Comparison of ENCODE assay signal across 18 cellular contexts in the genomic region with DNA sequence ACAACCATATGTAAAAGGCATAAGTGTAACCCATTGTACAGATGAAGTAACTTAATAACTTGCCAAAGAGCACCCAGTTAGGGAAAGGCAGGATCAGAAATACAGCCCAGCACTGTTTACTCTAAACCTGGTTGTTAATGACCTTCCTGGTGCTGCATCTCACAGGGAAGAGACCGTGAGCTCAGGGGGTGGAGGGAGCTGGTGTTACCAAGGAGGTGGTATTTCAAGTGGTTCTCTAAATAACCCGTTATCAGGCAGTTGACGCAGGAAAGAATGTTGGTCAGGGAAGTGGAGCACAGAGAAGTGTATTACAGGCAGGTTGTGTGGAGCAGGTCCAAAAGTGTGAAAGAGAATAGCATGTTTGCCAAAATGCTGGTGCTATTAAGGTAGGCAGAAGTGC. TPM values are rescaled to one million over a fixed set of nuclear protein-coding genes. Genes with fewer than 3 reads are reported as not detected.
A peak's percentile ranks its signal among the peaks of the same experiment; 100 is the strongest.
DNase-seq lines count a peak whose midpoint lies in the region; ATAC-seq and TF ChIP-seq lines count a peak whose summit lies in the region.
"Had no signal": no experiment of that assay in that cellular context is flagged by ENCODE, and none has a peak within 500 bp of the region (broad histone marks: within the 10 kb centered on the region; RNA-seq: fewer than 3 reads in every experiment).

No MANE protein-coding gene starts in this region.

- H3K36me3 ChIP-seq in right atrium auricular region, result no peaks in the 10 kb centered on the region
- H3K36me3 ChIP-seq in Caco-2 (ENCODE audit: control insufficient read depth, insufficient read depth, low read length), result no peaks in the 10 kb centered on the region
- H3K36me3 ChIP-seq: adrenal gland; BLaER1 treated with 17β-estradiol and CSF1 and Interleukin-3, amounts not matched to agents 10 nM and 100 nM had no signal

- H3K9me3 ChIP-seq in right atrium auricular region, result no peaks in the 10 kb centered on the region
- no peaks in the 10 kb centered on the region for H3K9me3 ChIP-seq in Caco-2
- H3K9me3 ChIP-seq: A549; adrenal gland; BLaER1 treated with 17β-estradiol and CSF1 and Interleukin-3, amounts not matched to agents 10 nM and 100 nM had no signal

- H3K4me1 Mint-ChIP-seq in activated CD8-positive, alpha-beta memory T cell treated with anti-CD3 and anti-CD28 coated beads, Interleukin-2, amount 10 ng/mL, durations not matched to agents 7 days and 5 days, result peaks cover 11% of the 10 kb centered on the region
- no peaks in the 10 kb centered on the region for H3K4me1 Mint-ChIP-seq in Caco-2 (ENCODE audit: low read depth, unreplicated experiment)

- H3K27me3 ChIP-seq in right atrium auricular region (no peaks in the 10 kb centered on the region), Caco-2 (replicated peaks; ENCODE audit: control insufficient read depth, insufficient read depth, low read length) (no peaks in the 10 kb centered on the region)
- H3K27me3 ChIP-seq: adrenal gland; BLaER1 treated with 17β-estradiol and CSF1 and Interleukin-3, amounts not matched to agents 10 nM and 100 nM had no signal

- H3K27ac ChIP-seq in right atrium auricular region, result peak overlapping the region; percentile 62 to 100
- H3K27ac ChIP-seq: A549; adrenal gland; BLaER1 treated with 17β-estradiol and CSF1 and Interleukin-3, amounts not matched to agents 10 nM and 100 nM; GM23248 had no signal

- peak; percentile 93 for ATAC-seq in Right ventricle myocardium inferior
- no peak for ATAC-seq in activated CD8-positive, alpha-beta memory T cell treated with anti-CD3 and anti-CD28 coated beads, Interleukin-2, amount 10 ng/mL, durations not matched to agents 7 days and 5 days
- ATAC-seq: A549; activated CD4-positive, alpha-beta T cell treated with anti-CD3 and anti-CD28 coated beads for 36 hours had no signal

- H3K9me3 Mint-ChIP-seq in activated CD8-positive, alpha-beta memory T cell treated with anti-CD3 and anti-CD28 coated beads, Interleukin-2, amount 10 ng/mL, durations not matched to agents 7 days and 5 days (ENCODE audit: low read depth), result no peaks in the 10 kb centered on the region
- H3K9me3 Mint-ChIP-seq in Caco-2 (ENCODE audit: unreplicated experiment), result no peaks in the 10 kb centered on the region
- H3K9me3 Mint-ChIP-seq: nephron progenitor cell had no signal

- BruUV-seq in Caco-2 (replicated peaks; lab: Mats Ljungman, UMichigan), result no TSS peak

- peaks cover 0 to 19% of the 10 kb centered on the region in 2 donors for H3K4me1 ChIP-seq in right atrium auricular region
- peaks cover 7% of the 10 kb centered on the region for H3K4me1 ChIP-seq in Caco-2

- H3K4me3 ChIP-seq in right atrium auricular region (no peak overlapping the region), Caco-2 (ENCODE audit: low read depth, low read length) (no peak overlapping the region)
- H3K4me3 ChIP-seq: A549; adrenal gland; BLaER1 treated with 17β-estradiol and CSF1 and Interleukin-3, amounts not matched to agents 10 nM and 100 nM; GM23248 had no signal

- POLR2A ChIA-PET in Caco-2 (lab: Charles Lee), result no interaction called here

- no peaks in the 10 kb centered on the region for H3K36me3 Mint-ChIP-seq in activated CD8-positive, alpha-beta memory T cell treated with anti-CD3 and anti-CD28 coated beads, Interleukin-2, amount 10 ng/mL, durations not matched to agents 7 days and 5 days
- peaks cover 14% of the 10 kb centered on the region for H3K36me3 Mint-ChIP-seq in Caco-2 (ENCODE audit: insufficient read depth, unreplicated experiment)

- TF ChIP-seq CTCF in right atrium auricular region (IDR thresholded peaks at IDR 0.05), result no peak
- no peak for TF ChIP-seq CTCF in Caco-2 (IDR thresholded peaks at IDR 0.05; ENCODE audit: insufficient read depth in 1 of 2, low read depth in 1 of 2, low read length in 1 of 2, severe bottlenecking in 1 of 2, unreplicated experiment in 1 of 2)

- peaks cover 11% of the 10 kb centered on the region for H3K27me3 Mint-ChIP-seq in activated CD8-positive, alpha-beta memory T cell treated with anti-CD3 and anti-CD28 coated beads, Interleukin-2, amount 10 ng/mL, durations not matched to agents 7 days and 5 days
- H3K27me3 Mint-ChIP-seq in Caco-2 (ENCODE audit: insufficient read depth, unreplicated experiment), result no peaks in the 10 kb centered on the region
- H3K27me3 Mint-ChIP-seq: activated CD4-positive, alpha-beta T cell treated with anti-CD3 and anti-CD28 coated beads for 36 hours had no signal

- intact Hi-C loops in Right ventricle myocardium inferior (cut with DNase I) (no loop called here), cardiac septum (cut with DNase I) (no loop called here), Caco-2 (cut with micrococcal nuclease; ENCODE audit: unreplicated experiment) (no loop called here)

- CTCF ChIA-PET in activated CD8-positive, alpha-beta memory T cell treated with anti-CD3 and anti-CD28 coated beads, Interleukin-2, amount 10 ng/mL, durations not matched to agents 7 days and 5 days (lab: Charles Lee), result interaction anchor here (2.0 kb wide), 1 partner anchor 19 kb away, joined by 5 read pairs; no protein-coding TSS in a partner anchor
- CTCF ChIA-PET in Caco-2 (lab: Charles Lee), result no interaction called here

- DNase-seq in Right ventricle myocardium inferior (ENCODE audit: missing footprints) (no peak), cardiac septum (ENCODE audit: low spot score) (no peak), NCI-H69 (lab: John Stamatoyannopoulos, UW) (peak; percentile 65), right atrium auricular region (ENCODE audit: low spot score) (no peak), foreskin melanocyte (no peak), Caco-2 (no peak)
- DNase-seq in activated CD4-positive, alpha-beta T cell treated with anti-CD3 and anti-CD28 coated beads, Interleukin-2, amount 50 U/mL, for 48 hours, result no peak
- DNase-seq in activated CD8-positive, alpha-beta memory T cell treated with anti-CD3 and anti-CD28 coated beads, Interleukin-2, amount 10 ng/mL, durations not matched to agents 7 days and 5 days, result no peak
- DNase-seq: activated CD4-positive, alpha-beta T cell treated with anti-CD3 and anti-CD28 coated beads for 36 hours; activated effector memory CD4-positive, alpha-beta T cell treated with anti-CD3 and anti-CD28 coated beads, Interleukin-2, amount 50 U/mL, for 16 hours; adrenal gland; cerebellar nuclear complex; GM23248; islet precursor cell; nephron progenitor cell; NK-92 treated with Interleukin-12 subunit alpha and Interleukin-12 subunit beta, amount 100 ng/mL, for 24 hours had no signal

- no peak overlapping the region for H3K27ac Mint-ChIP-seq in activated CD8-positive, alpha-beta memory T cell treated with anti-CD3 and anti-CD28 coated beads, Interleukin-2, amount 10 ng/mL, durations not matched to agents 7 days and 5 days
- H3K27ac Mint-ChIP-seq in Caco-2 (ENCODE audit: unreplicated experiment), result no peak overlapping the region
- H3K27ac Mint-ChIP-seq: activated CD4-positive, alpha-beta T cell treated with anti-CD3 and anti-CD28 coated beads for 36 hours; nephron progenitor cell had no signal

- no peak overlapping the region for H3K4me3 Mint-ChIP-seq in activated CD8-positive, alpha-beta memory T cell treated with anti-CD3 and anti-CD28 coated beads, Interleukin-2, amount 10 ng/mL, durations not matched to agents 7 days and 5 days
- no peak overlapping the region for H3K4me3 Mint-ChIP-seq in Caco-2 (ENCODE audit: unreplicated experiment)
- H3K4me3 Mint-ChIP-seq: activated CD4-positive, alpha-beta T cell treated with anti-CD3 and anti-CD28 coated beads for 36 hours; nephron progenitor cell had no signal

RNA-seq across cellular contexts. Expression of a gene that starts 4.4 kb away (rescaled TPM):
- total RNA-seq in Right ventricle myocardium inferior (29.5 TPM), cardiac septum (23.4 TPM), right atrium auricular region (10 to 100 TPM; 45.4 to 48.1 TPM), Caco-2 (2022) (38.2 and 41.6 TPM in 2 replicates)
- 10 to 100 TPM in 1 of 2 experiments, 1 to 10 TPM in 1; 7.2 to 12.8 TPM for total RNA-seq in activated CD8-positive, alpha-beta memory T cell treated with anti-CD3 and anti-CD28 coated beads, Interleukin-2, amount 10 ng/mL, durations not matched to agents 7 days and 5 days
